Comparison of ENCODE assay signal across 8 cellular contexts in the genomic region with DNA sequence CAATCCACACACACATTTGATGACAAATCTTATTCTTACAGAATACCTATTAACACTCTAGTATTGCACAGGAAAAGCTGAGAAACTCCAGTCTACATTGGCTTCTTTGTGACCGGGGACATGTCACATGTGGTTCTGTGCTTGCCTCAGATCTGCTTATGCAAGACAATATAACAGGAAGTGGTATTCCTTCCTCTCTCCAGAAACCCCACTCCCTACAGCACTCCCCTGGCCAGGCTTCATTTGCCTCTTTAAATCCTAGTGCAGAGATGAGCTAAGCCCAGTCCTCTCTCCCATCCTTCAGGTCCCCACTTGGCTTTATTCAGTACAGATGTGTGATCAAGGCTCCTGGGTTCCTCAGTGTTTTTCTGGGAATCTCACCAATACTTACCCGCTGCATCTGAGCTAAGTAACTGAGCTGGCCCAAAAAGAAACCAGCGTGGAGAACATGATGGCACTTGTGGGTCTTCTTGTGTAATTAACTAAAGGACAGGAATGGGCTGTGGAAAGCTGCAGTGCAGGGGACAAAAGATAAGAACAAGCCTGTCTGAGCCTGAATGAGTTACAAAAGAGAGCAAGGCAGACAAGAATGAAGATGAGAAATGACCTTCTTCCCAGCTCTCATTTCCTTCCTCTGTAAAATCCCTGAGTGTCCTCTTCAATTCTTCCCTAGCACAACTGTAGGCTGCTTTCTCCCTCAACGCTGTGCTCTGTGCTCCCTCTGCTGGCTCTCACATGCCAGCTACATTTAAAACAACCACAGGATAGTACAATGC.
DNase-seq lines count a peak whose midpoint lies in the region; ATAC-seq and TF ChIP-seq lines count a peak whose summit lies in the region.

No MANE protein-coding gene starts in this region.

- no peak overlapping the region for H3K4me3 ChIP-seq in AG04449 (ENCODE audit: low read depth, low read length)

- POLR2A ChIA-PET in AG04449 (lab: Yijun Ruan, JAX): no interaction called here

- ATAC-seq in HG03045 (IDR thresholded peaks at IDR 0.05; ENCODE audit: unreplicated experiment): peak; percentile 77

- in situ Hi-C loops in GM13977 (cut with MboI; ENCODE audit: low pct_unique_long_range_greater_than_20kb, low sequenced_read_pairs, unreplicated experiment): no loop called here

- no peak for DNase-seq in AG04449 (ENCODE audit: low read depth, low spot score)
- DNase-seq in GM13977 (ENCODE audit: low spot score): peak; percentile 40
- DNase-seq in NCI-H2029 (lab: John Stamatoyannopoulos, UW): peak; percentile 57
- DNase-seq in T1000 (lab: John Stamatoyannopoulos, UW): peak; percentile 4
- DNase-seq in cerebellum (ENCODE audit: low spot score): peak; percentile 62
- peak; percentile 58 for DNase-seq in kidney glomerular epithelial cell (lab: John Stamatoyannopoulos, UW)
- DNase-seq in stimulated activated CD4-positive, alpha-beta T cell treated with anti-CD3 and anti-CD28 coated beads, TNF-alpha, amount 100 ng/mL, for 24 hours (ENCODE audit: low read depth in 3 of 3): peak; percentile 6 to 25 (median 13)

- peak; percentile 84 for TF ChIP-seq CTCF in AG04449 (IDR thresholded peaks at IDR 0.05; ENCODE audit: insufficient read depth, low read length, missing control alignments)
- peak; percentile 75 for TF ChIP-seq CTCF in GM13977 (IDR thresholded peaks at IDR 0.05; ENCODE audit: extremely low read depth, insufficient read depth, missing control alignments)

- CTCF ChIA-PET in AG04449 (lab: Yijun Ruan, JAX): interaction anchor here (0.7 to 4.3 kb wide), 13 partner anchors 10 to 862 kb away, joined by 3 to 57 read pairs (median 3); no protein-coding TSS in a partner anchor
